Comparison of ENCODE assay signal across 30 cellular contexts in genomic region chr17:60491771-60492170, GRCh38.
"Had no signal": no experiment of that assay in that cellular context is flagged by ENCODE, and none has a peak within 500 bp of the region (broad histone marks: within the 10 kb centered on the region; RNA-seq: fewer than 3 reads in every experiment).

No MANE protein-coding gene starts in this region.

- FAIRE-seq: astrocyte had no signal

- H3K4me1 ChIP-seq: adrenal gland, body of pancreas, breast epithelium, Peyer's patch had no signal

- H3K27ac Mint-ChIP-seq: activated CD8-positive, alpha-beta T cell treated with anti-CD3 and anti-CD28 coated beads, Interleukin-2, amount 10 ng/mL, durations not matched to agents 7 days and 5 days; activated naive CD4-positive, alpha-beta T cell treated with anti-CD3 and anti-CD28 coated beads for 36 hours; activated naive CD4-positive, alpha-beta T cell treated with anti-CD3 and anti-CD28 coated beads, Interleukin-2, amount 50 U/mL, for 72 hours; activated T-helper 1 cell treated with anti-CD3 and anti-CD28 coated beads, Interleukin-12 subunit alpha, Interleukin-12 subunit beta, Interleukin-2, Interleukin-4 antibody, amounts not matched to agents 30 ng/mL and 10 ng/mL and 1 ng/mL, durations not matched to agents 14 hours and 24 hours and 36 hours had no signal

- DNase-seq: activated CD4-positive, alpha-beta T cell treated with anti-CD3 and anti-CD28 coated beads for 1 hour; activated CD4-positive, alpha-beta T cell treated with anti-CD3 and anti-CD28 coated beads for 48 hours; activated CD4-positive, CD25-positive, alpha-beta regulatory T cell; activated CD8-positive, alpha-beta T cell treated with anti-CD3 and anti-CD28 coated beads, Interleukin-2, amount 10 ng/mL, durations not matched to agents 7 days and 5 days; activated gamma-delta T cell treated with Interleukin-2 at 50 U/mL for 16 hours; activated naive CD4-positive, alpha-beta T cell treated with anti-CD3 and anti-CD28 coated beads for 36 hours; activated T-cell treated with anti-CD3 and anti-CD28 coated beads for 4 hours; activated T-cell treated with anti-CD3 and anti-CD28 coated beads, Interleukin-2, amount 50 U/mL, for 4 hours; adrenal gland; body of pancreas; NCI-H1092 treated with DMSO at 0.1 percent for 48 hours; NCI-H1417; NCI-H146; NCI-H187; NCI-H2029 treated with DMSO at 0.1 percent for 48 hours; NCI-H226; NCI-H446 treated with DMSO at 0.1 percent for 48 hours; NCI-H524; Peyer's patch; RPMI8226; SHP77 treated with DMSO at 0.1 percent for 48 hours; SW 1271; T-helper 1 cell; T-helper 2 cell; T-helper 9 cell had no signal

- H3K27ac ChIP-seq: adrenal gland, body of pancreas, breast epithelium, Peyer's patch, VCaP had no signal

- ATAC-seq: activated CD8-positive, alpha-beta T cell treated with anti-CD3 and anti-CD28 coated beads, Interleukin-2, amount 10 ng/mL, durations not matched to agents 7 days and 5 days; activated naive CD4-positive, alpha-beta T cell treated with anti-CD3 and anti-CD28 coated beads, Interleukin-2, amount 50 U/mL, for 72 hours; activated T-cell treated with anti-CD3 and anti-CD28 coated beads, Interleukin-2, amount 50 U/mL, for 4 hours; body of pancreas had no signal

- H3K4me3 Mint-ChIP-seq: activated CD8-positive, alpha-beta T cell treated with anti-CD3 and anti-CD28 coated beads, Interleukin-2, amount 10 ng/mL, durations not matched to agents 7 days and 5 days; activated naive CD4-positive, alpha-beta T cell treated with anti-CD3 and anti-CD28 coated beads for 36 hours; activated T-cell treated with anti-CD3 and anti-CD28 coated beads, Interleukin-2, amount 50 U/mL, for 4 hours; activated T-helper 1 cell treated with anti-CD3 and anti-CD28 coated beads, Interleukin-12 subunit alpha, Interleukin-12 subunit beta, Interleukin-2, Interleukin-4 antibody, amounts not matched to agents 30 ng/mL and 10 ng/mL and 1 ng/mL, durations not matched to agents 14 hours and 24 hours and 36 hours had no signal

- H3K27me3 ChIP-seq: adrenal gland, body of pancreas, breast epithelium, Peyer's patch had no signal

- H3K4me3 ChIP-seq: adrenal gland, body of pancreas, breast epithelium, Peyer's patch had no signal
